Comparison of ENCODE assay signal across 1 cellular context in the genomic region with DNA sequence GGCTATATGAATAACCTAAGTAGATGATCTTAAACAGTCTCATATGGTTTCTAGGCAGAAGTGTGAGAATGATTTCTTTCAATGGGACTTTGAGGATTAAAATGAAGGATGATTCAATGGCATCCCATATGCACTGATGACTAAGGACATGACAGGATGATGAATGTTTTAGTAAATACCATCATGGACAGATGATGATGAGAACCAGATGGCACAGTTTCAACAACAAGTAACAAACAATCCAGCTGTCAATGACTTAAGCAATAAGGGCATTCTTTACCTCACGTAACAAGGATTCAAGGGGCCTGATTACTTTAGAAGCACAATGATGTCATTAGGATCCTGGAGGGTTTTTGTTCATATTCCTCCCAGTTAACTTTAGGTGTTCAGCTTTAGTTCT.
TF ChIP-seq lines count a peak whose summit lies in the region.

No MANE protein-coding gene starts in this region.

TF ChIP-seq in SK-N-SH, 30 proteins besides CTCF, POLR2A, EP300 and RAD21 (continued from another document):
- TF ChIP-seq, protein P1, sequence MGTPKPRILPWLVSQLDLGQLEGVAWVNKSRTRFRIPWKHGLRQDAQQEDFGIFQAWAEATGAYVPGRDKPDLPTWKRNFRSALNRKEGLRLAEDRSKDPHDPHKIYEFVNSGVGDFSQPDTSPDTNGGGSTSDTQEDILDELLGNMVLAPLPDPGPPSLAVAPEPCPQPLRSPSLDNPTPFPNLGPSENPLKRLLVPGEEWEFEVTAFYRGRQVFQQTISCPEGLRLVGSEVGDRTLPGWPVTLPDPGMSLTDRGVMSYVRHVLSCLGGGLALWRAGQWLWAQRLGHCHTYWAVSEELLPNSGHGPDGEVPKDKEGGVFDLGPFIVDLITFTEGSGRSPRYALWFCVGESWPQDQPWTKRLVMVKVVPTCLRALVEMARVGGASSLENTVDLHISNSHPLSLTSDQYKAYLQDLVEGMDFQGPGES (IDR thresholded peaks at IDR 0.05; ENCODE audit: low read depth, low read length): no peak
TF ChIP-seq in SK-N-SH: peak in this region for 7.
